Comparison of ENCODE assay signal across 27 cellular contexts in genomic region chr11:97092823-97093222, GRCh38.
A peak's percentile ranks its signal among the peaks of the same experiment; 100 is the strongest.
DNase-seq lines count a peak whose midpoint lies in the region; ATAC-seq and TF ChIP-seq lines count a peak whose summit lies in the region.
"Had no signal": no experiment of that assay in that cellular context is flagged by ENCODE, and none has a peak within 500 bp of the region (broad histone marks: within the 10 kb centered on the region; RNA-seq: fewer than 3 reads in every experiment).

No MANE protein-coding gene starts in this region.

- H3K4me2 ChIP-seq in hepatocyte = no peak overlapping the region

- peaks cover 3% of the 10 kb centered on the region for H3K27me3 Mint-ChIP-seq in type B pancreatic cell
- H3K27me3 Mint-ChIP-seq: activated B cell treated with CpG ODN at 0.5 μM for 24 hours; activated naive CD8-positive, alpha-beta T cell treated with anti-CD3 and anti-CD28 coated beads, Interleukin-2, amount 10 ng/mL, durations not matched to agents 7 days and 5 days; CD4-positive, alpha-beta memory T cell; stimulated activated naive CD8-positive, alpha-beta T cell treated with anti-CD3 and anti-CD28 coated beads, Interleukin-15, Interleukin-2, amounts not matched to agents 100 ng/mL and 50 ng/mL, for 24 hours had no signal

- no peaks in the 10 kb centered on the region for H3K9me3 Mint-ChIP-seq in type B pancreatic cell
- H3K9me3 Mint-ChIP-seq: activated B cell treated with CpG ODN at 0.5 μM for 24 hours; activated naive CD8-positive, alpha-beta T cell treated with anti-CD3 and anti-CD28 coated beads, Interleukin-2, amount 10 ng/mL, durations not matched to agents 7 days and 5 days had no signal

- H3K27me3 ChIP-seq in hepatocyte = no peaks in the 10 kb centered on the region
- H3K27me3 ChIP-seq: ascending aorta, neutrophil, testis had no signal

- ATAC-seq in GM21515 (IDR thresholded peaks at IDR 0.05; ENCODE audit: unreplicated experiment) = no peak
- ATAC-seq: left ventricle myocardium superior, sciatic nerve had no signal

- H3K27ac Mint-ChIP-seq in type B pancreatic cell = no peak overlapping the region
- H3K27ac Mint-ChIP-seq: activated B cell treated with CpG ODN at 0.5 μM for 24 hours; activated naive CD8-positive, alpha-beta T cell treated with anti-CD3 and anti-CD28 coated beads, Interleukin-2, amount 10 ng/mL, durations not matched to agents 7 days and 5 days; CD4-positive, alpha-beta memory T cell; stimulated activated naive CD8-positive, alpha-beta T cell treated with anti-CD3 and anti-CD28 coated beads, Interleukin-15, Interleukin-2, amounts not matched to agents 100 ng/mL and 50 ng/mL, for 24 hours had no signal

- H3K4me1 Mint-ChIP-seq in type B pancreatic cell (ENCODE audit: unreplicated experiment) = no peaks in the 10 kb centered on the region
- H3K4me1 Mint-ChIP-seq: activated B cell treated with CpG ODN at 0.5 μM for 24 hours; activated naive CD8-positive, alpha-beta T cell treated with anti-CD3 and anti-CD28 coated beads, Interleukin-2, amount 10 ng/mL, durations not matched to agents 7 days and 5 days; CD4-positive, alpha-beta memory T cell had no signal

- 70% methylated on average over 1 of the region's 1 CpG for WGBS in hepatocyte (ENCODE audit: low lambda C conversion rate, missing lambda C conversion rate)

- no peaks in the 10 kb centered on the region for H3K79me2 ChIP-seq in hepatocyte

- no peaks in the 10 kb centered on the region for H4K20me1 ChIP-seq in hepatocyte (ENCODE audit: insufficient read depth, poor library complexity, severe bottlenecking)

- no peak overlapping the region for H2AFZ ChIP-seq in hepatocyte

- no peaks in the 10 kb centered on the region for H3K36me3 Mint-ChIP-seq in type B pancreatic cell
- H3K36me3 Mint-ChIP-seq: activated naive CD8-positive, alpha-beta T cell treated with anti-CD3 and anti-CD28 coated beads, Interleukin-2, amount 10 ng/mL, durations not matched to agents 7 days and 5 days; CD4-positive, alpha-beta memory T cell had no signal

- H3K4me1 ChIP-seq in hepatocyte (ENCODE audit: insufficient read depth) = no peaks in the 10 kb centered on the region
- H3K4me1 ChIP-seq: ascending aorta, prostate gland, testis had no signal

- TF ChIP-seq CTCF in hepatocyte (IDR thresholded peaks at IDR 0.05; ENCODE audit: poor library complexity) = peak; percentile 45
- TF ChIP-seq CTCF in type B pancreatic cell (conservative IDR thresholded peaks at IDR 0.05) = peak; percentile 50

- no peaks in the 10 kb centered on the region for H3K36me3 ChIP-seq in hepatocyte (replicated peaks; ENCODE audit: insufficient read depth, low read depth)
- H3K36me3 ChIP-seq: ascending aorta, neutrophil, prostate gland had no signal

- H3K4me3 ChIP-seq in hepatocyte = no peak overlapping the region
- H3K4me3 ChIP-seq: ascending aorta, coronary artery, prostate gland, testis had no signal

- no peak overlapping the region for H3K27ac ChIP-seq in hepatocyte
- H3K27ac ChIP-seq: ascending aorta, coronary artery, neutrophil, prostate gland, testis had no signal

- no peaks in the 10 kb centered on the region for H3K9me3 ChIP-seq in hepatocyte (ENCODE audit: low read depth)
- H3K9me3 ChIP-seq: ascending aorta, neutrophil, prostate gland, testis had no signal

- H3K4me3 Mint-ChIP-seq in type B pancreatic cell = no peak overlapping the region
- H3K4me3 Mint-ChIP-seq: activated B cell treated with CpG ODN at 0.5 μM for 24 hours; activated naive CD8-positive, alpha-beta T cell treated with anti-CD3 and anti-CD28 coated beads, Interleukin-2, amount 10 ng/mL, durations not matched to agents 7 days and 5 days; CD4-positive, alpha-beta memory T cell; stimulated activated naive CD8-positive, alpha-beta T cell treated with anti-CD3 and anti-CD28 coated beads, Interleukin-15, Interleukin-2, amounts not matched to agents 100 ng/mL and 50 ng/mL, for 24 hours had no signal

- H3K9me2 ChIP-seq in hepatocyte (replicated peaks; ENCODE audit: insufficient read depth) = no peaks in the 10 kb centered on the region

- peak; percentile 34 for DNase-seq in NCI-H2171 treated with DMSO at 0.1 percent for 48 hours (lab: John Stamatoyannopoulos, UW)
- DNase-seq in NCI-H2171 (lab: John Stamatoyannopoulos, UW) = no peak
- DNase-seq in SK-N-DZ (ENCODE audit: low spot score) = peak; percentile 2
- peak; percentile 15 for DNase-seq in hepatocyte (ENCODE audit: low spot score)
- no peak for DNase-seq in type B pancreatic cell (ENCODE audit: extremely low spot score, unreplicated experiment)
- no peak for DNase-seq in activated naive CD4-positive, alpha-beta T cell treated with anti-CD3 and anti-CD28 coated beads, Interleukin-2, amount 50 U/mL, for 16 hours
- no peak for DNase-seq in anterior cingulate cortex (lab: John Stamatoyannopoulos, UW)
- DNase-seq: activated B cell treated with CpG ODN at 0.5 μM for 24 hours; activated CD4-positive, alpha-beta T cell treated with anti-CD3 and anti-CD28 coated beads, Interleukin-2, amount 50 U/mL, for 1 hour; activated effector memory CD4-positive, alpha-beta T cell treated with anti-CD3 and anti-CD28 coated beads, Interleukin-2, amount 50 U/mL, for 16 hours; activated naive CD8-positive, alpha-beta T cell treated with anti-CD3 and anti-CD28 coated beads, Interleukin-2, amount 10 ng/mL, durations not matched to agents 7 days and 5 days; activated T-cell treated with anti-CD3 and anti-CD28 coated beads, Interleukin-2, amount 50 U/mL, for 1 hour; CD4-positive, alpha-beta memory T cell; effector CD8-positive, alpha-beta T cell; erythroblast; left ventricle myocardium superior; NCI-H1694; SIG-M5; stimulated activated CD8-positive, alpha-beta memory T cell treated with anti-CD3 and anti-CD28 coated beads, Interleukin-4, amount 100 ng/mL, for 48 hours; testis had no signal

Comparison
In these comparisons a context has a peak if more than half of its experiments do, and no peak if none do; other contexts are left out.
1. DNase-seq: peak in NCI-H2171 treated with DMSO at 0.1 percent for 48 hours (single experiment), SK-N-DZ (single experiment) and hepatocyte (single experiment); none in NCI-H2171 (single experiment), type B pancreatic cell (single experiment), activated naive CD4-positive, alpha-beta T cell treated with anti-CD3 and anti-CD28 coated beads, Interleukin-2, amount 50 U/mL, for 16 hours (single experiment) and anterior cingulate cortex (0 of 58).